Comparison of ENCODE assay signal across 1 cellular context in genomic region chr13:41145136-41145908, GRCh38.
TF ChIP-seq lines count a peak whose summit lies in the region.

No MANE protein-coding gene starts in this region.

TF ChIP-seq in H1, 55 proteins besides CTCF, POLR2A, EP300 and RAD21:
- TF ChIP-seq CBX8 (IDR thresholded peaks at IDR 0.05; ENCODE audit: borderline replicate concordance, low read depth, low read length): no peak
- TF ChIP-seq RNF2 (IDR thresholded peaks at IDR 0.05; ENCODE audit: borderline replicate concordance, low read depth, low read length, missing control alignments, poor library complexity, severe bottlenecking): no peak
- TF ChIP-seq TAF7 (optimal IDR thresholded peaks at IDR 0.05; ENCODE audit: borderline replicate concordance, low read depth, low read length): no peak
- TF ChIP-seq CHD2 (IDR thresholded peaks at IDR 0.05; ENCODE audit: low read length): no peak
- TF ChIP-seq CREB1 (IDR thresholded peaks at IDR 0.05): no peak
- no peak for TF ChIP-seq SP4 (IDR thresholded peaks at IDR 0.05; ENCODE audit: low read length)
- TF ChIP-seq CTBP2 (IDR thresholded peaks at IDR 0.05; ENCODE audit: borderline replicate concordance, insufficient read depth, insufficient read length, low read length): no peak
- TF ChIP-seq, protein P1, sequence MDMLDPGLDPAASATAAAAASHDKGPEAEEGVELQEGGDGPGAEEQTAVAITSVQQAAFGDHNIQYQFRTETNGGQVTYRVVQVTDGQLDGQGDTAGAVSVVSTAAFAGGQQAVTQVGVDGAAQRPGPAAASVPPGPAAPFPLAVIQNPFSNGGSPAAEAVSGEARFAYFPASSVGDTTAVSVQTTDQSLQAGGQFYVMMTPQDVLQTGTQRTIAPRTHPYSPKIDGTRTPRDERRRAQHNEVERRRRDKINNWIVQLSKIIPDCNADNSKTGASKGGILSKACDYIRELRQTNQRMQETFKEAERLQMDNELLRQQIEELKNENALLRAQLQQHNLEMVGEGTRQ (IDR thresholded peaks at IDR 0.05; ENCODE audit: low read length): no peak
- no peak for TF ChIP-seq TEAD4 (IDR thresholded peaks at IDR 0.05; ENCODE audit: low read depth, low read length)
- TF ChIP-seq RFX5 (IDR thresholded peaks at IDR 0.05; ENCODE audit: borderline replicate concordance, low read depth, low read length): no peak
- TF ChIP-seq CBX5 (IDR thresholded peaks at IDR 0.05; ENCODE audit: low read depth, low read length): no peak
- no peak for TF ChIP-seq MAX (IDR thresholded peaks at IDR 0.05)
- TF ChIP-seq EZH2 (IDR thresholded peaks at IDR 0.05; ENCODE audit: low read depth, low read length, severe bottlenecking): no peak
- TF ChIP-seq POU5F1 (IDR thresholded peaks at IDR 0.05; ENCODE audit: low read depth, low read length): no peak
- TF ChIP-seq, protein P2, sequence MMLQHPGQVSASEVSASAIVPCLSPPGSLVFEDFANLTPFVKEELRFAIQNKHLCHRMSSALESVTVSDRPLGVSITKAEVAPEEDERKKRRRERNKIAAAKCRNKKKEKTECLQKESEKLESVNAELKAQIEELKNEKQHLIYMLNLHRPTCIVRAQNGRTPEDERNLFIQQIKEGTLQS (IDR thresholded peaks at IDR 0.05; ENCODE audit: insufficient read depth, low read depth, low read length): no peak
- no peak for TF ChIP-seq SUZ12 (IDR thresholded peaks at IDR 0.05; ENCODE audit: low read length)
- no peak for TF ChIP-seq TBP (IDR thresholded peaks at IDR 0.05; ENCODE audit: low read depth, low read length)
- no peak for TF ChIP-seq NRF1 (IDR thresholded peaks at IDR 0.05; ENCODE audit: low read depth, low read length)
- no peak for TF ChIP-seq SIN3A (conservative IDR thresholded peaks at IDR 0.05 in 1 of 2, IDR thresholded peaks at IDR 0.05 in 1 of 2; ENCODE audit: low read depth in 1 of 2, low read length in 2 of 2)
